Comparison of ENCODE assay signal across 1 cellular context in genomic region chr20:62301773-62302340, GRCh38.
A peak's percentile ranks its signal among the peaks of the same experiment; 100 is the strongest.
TF ChIP-seq lines count a peak whose summit lies in the region.

No MANE protein-coding gene starts in this region.

TF ChIP-seq in HepG2, 621 proteins besides CTCF, POLR2A, EP300 and RAD21 (continued from another document and continues in another):
- 0 out of 2 replicates have a peak, but pooled peaks have one; percentile 56 for TF ChIP-seq AFF4 (CRISPR knock-in tag; IDR thresholded peaks at IDR 0.05)
- 0 out of 2 replicates have a peak, but pooled peaks have one; percentile 43 for TF ChIP-seq ZNF24 (IDR thresholded peaks at IDR 0.05)
- TF ChIP-seq SMARCE1 (IDR thresholded peaks at IDR 0.05; ENCODE audit: borderline replicate concordance), result no peak
- no peak for TF ChIP-seq ZNF282 (IDR thresholded peaks at IDR 0.05; ENCODE audit: partially characterized antibody)
- peak; percentile 87 for TF ChIP-seq ZNF510 (CRISPR knock-in tag; IDR thresholded peaks at IDR 0.05; ENCODE audit: low read depth)
- peak; percentile 97 for TF ChIP-seq CEBPG (CRISPR knock-in tag; IDR thresholded peaks at IDR 0.05)
- TF ChIP-seq, protein P1, sequence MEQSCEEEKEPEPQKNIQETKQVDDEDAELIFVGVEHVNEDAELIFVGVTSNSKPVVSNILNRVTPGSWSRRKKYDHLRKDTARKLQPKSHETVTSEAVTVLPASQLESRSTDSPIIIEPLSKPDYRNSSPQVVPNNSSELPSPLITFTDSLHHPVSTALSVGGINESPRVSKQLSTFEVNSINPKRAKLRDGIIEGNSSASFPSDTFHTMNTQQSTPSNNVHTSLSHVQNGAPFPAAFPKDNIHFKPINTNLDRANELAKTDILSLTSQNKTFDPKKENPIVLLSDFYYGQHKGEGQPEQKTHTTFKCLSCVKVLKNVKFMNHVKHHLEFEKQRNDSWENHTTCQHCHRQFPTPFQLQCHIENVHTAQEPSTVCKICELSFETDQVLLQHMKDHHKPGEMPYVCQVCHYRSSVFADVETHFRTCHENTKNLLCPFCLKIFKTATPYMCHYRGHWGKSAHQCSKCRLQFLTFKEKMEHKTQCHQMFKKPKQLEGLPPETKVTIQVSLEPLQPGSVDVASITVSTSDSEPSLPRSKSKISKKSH (CRISPR knock-in tag; IDR thresholded peaks at IDR 0.05; ENCODE audit: borderline replicate concordance), result peak; percentile 59; the same call in 1 of the 2 replicates
- peak; percentile 60 for TF ChIP-seq ZNF547 (CRISPR knock-in tag; IDR thresholded peaks at IDR 0.05)
- no peak; the same call in 1 of the 2 replicates for TF ChIP-seq NFE2L2 (IDR thresholded peaks at IDR 0.05; ENCODE audit: low read length)
- TF ChIP-seq ZBTB39 (CRISPR knock-in tag; IDR thresholded peaks at IDR 0.05), result no peak
- peak; percentile 89 for TF ChIP-seq FOXO1 (CRISPR knock-in tag; IDR thresholded peaks at IDR 0.05)
- TF ChIP-seq PLSCR1 (CRISPR knock-in tag; IDR thresholded peaks at IDR 0.05; ENCODE audit: borderline replicate concordance), result no peak
- TF ChIP-seq NR3C1 (CRISPR knock-in tag; IDR thresholded peaks at IDR 0.05), result no peak
- TF ChIP-seq PCBP2 (optimal IDR thresholded peaks at IDR 0.05; ENCODE audit: low read depth, low read length, poor library complexity, severe bottlenecking), result no peak
- TF ChIP-seq PHF5A (CRISPR knock-in tag; IDR thresholded peaks at IDR 0.05; ENCODE audit: low read depth, unreplicated experiment), result peak; percentile 84
- no peak for TF ChIP-seq ZNF782 (CRISPR knock-in tag; IDR thresholded peaks at IDR 0.05; ENCODE audit: borderline replicate concordance)
- TF ChIP-seq MTA1 (CRISPR knock-in tag; IDR thresholded peaks at IDR 0.05; ENCODE audit: borderline replicate concordance), result 0 out of 2 replicates have a peak, but pooled peaks have one; percentile 22
- TF ChIP-seq PHF8 (CRISPR knock-in tag; IDR thresholded peaks at IDR 0.05), result no peak; the same call in 1 of the 2 replicates
- TF ChIP-seq ZNF44 (CRISPR knock-in tag; IDR thresholded peaks at IDR 0.05), result no peak
- peak; percentile 98; the same call in 1 of the 2 replicates for TF ChIP-seq SP140L (CRISPR knock-in tag; IDR thresholded peaks at IDR 0.05; ENCODE audit: borderline replicate concordance)
- TF ChIP-seq, protein P2, sequence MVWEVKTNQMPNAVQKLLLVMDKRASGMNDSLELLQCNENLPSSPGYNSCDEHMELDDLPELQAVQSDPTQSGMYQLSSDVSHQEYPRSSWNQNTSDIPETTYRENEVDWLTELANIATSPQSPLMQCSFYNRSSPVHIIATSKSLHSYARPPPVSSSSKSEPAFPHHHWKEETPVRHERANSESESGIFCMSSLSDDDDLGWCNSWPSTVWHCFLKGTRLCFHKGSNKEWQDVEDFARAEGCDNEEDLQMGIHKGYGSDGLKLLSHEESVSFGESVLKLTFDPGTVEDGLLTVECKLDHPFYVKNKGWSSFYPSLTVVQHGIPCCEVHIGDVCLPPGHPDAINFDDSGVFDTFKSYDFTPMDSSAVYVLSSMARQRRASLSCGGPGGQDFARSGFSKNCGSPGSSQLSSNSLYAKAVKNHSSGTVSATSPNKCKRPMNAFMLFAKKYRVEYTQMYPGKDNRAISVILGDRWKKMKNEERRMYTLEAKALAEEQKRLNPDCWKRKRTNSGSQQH (CRISPR knock-in tag; IDR thresholded peaks at IDR 0.05; ENCODE audit: low read depth), result no peak
- no peak for TF ChIP-seq ZNF30 (CRISPR knock-in tag; IDR thresholded peaks at IDR 0.05)
- no peak for TF ChIP-seq CHD2 (IDR thresholded peaks at IDR 0.05; ENCODE audit: low read depth, low read length)
- peak; percentile 85; the same call in 1 of the 2 replicates for TF ChIP-seq ZSCAN21 (CRISPR knock-in tag; IDR thresholded peaks at IDR 0.05; ENCODE audit: borderline replicate concordance)
- TF ChIP-seq PRPF4 (IDR thresholded peaks at IDR 0.05; ENCODE audit: low read depth, low read length, poor library complexity, severe bottlenecking), result peak; percentile 73
- no peak for TF ChIP-seq ZNF546 (CRISPR knock-in tag; conservative IDR thresholded peaks at IDR 0.05)
- peak; percentile 84; the same call in 1 of the 2 replicates for TF ChIP-seq KLF12 (CRISPR knock-in tag; IDR thresholded peaks at IDR 0.05; ENCODE audit: borderline replicate concordance)
- peak; percentile 26; the same call in 1 of the 2 replicates for TF ChIP-seq GABPB1 (CRISPR knock-in tag; IDR thresholded peaks at IDR 0.05)
- no peak for TF ChIP-seq THAP7 (CRISPR knock-in tag; IDR thresholded peaks at IDR 0.05)
- TF ChIP-seq ZNF674 (CRISPR knock-in tag; IDR thresholded peaks at IDR 0.05; ENCODE audit: low read depth), result no peak
- TF ChIP-seq, protein P3, sequence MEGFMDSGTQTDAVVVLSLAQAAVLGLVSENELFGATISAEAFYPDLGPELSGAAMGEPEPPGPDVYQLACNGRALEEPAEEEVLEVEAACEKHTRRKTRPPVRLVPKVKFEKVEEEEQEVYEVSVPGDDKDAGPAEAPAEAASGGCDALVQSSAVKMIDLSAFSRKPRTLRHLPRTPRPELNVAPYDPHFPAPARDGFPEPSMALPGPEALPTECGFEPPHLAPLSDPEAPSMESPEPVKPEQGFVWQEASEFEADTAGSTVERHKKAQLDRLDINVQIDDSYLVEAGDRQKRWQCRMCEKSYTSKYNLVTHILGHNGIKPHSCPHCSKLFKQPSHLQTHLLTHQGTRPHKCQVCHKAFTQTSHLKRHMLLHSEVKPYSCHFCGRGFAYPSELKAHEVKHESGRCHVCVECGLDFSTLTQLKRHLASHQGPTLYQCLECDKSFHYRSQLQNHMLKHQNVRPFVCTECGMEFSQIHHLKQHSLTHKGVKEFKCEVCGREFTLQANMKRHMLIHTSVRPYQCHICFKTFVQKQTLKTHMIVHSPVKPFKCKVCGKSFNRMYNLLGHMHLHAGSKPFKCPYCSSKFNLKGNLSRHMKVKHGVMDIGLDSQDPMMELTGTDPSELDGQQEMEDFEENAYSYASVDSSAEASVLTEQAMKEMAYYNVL (CRISPR knock-in tag; IDR thresholded peaks at IDR 0.05; ENCODE audit: borderline replicate concordance), result 0 out of 2 replicates have a peak, but pooled peaks have one; percentile 39
- TF ChIP-seq ZNF225 (CRISPR knock-in tag; IDR thresholded peaks at IDR 0.05), result no peak; the same call in 1 of the 2 replicates
- no peak for TF ChIP-seq MBNL3 (CRISPR knock-in tag; conservative IDR thresholded peaks at IDR 0.05)
- peak; percentile 71; the same call in 1 of the 2 replicates for TF ChIP-seq JUND (CRISPR knock-in tag; IDR thresholded peaks at IDR 0.05)
- TF ChIP-seq ARNT2 (CRISPR knock-in tag; IDR thresholded peaks at IDR 0.05; ENCODE audit: low read depth), result peak; percentile 79
- TF ChIP-seq PHF21A (CRISPR knock-in tag; IDR thresholded peaks at IDR 0.05), result peak; percentile 75
- no peak for TF ChIP-seq IRF9 (CRISPR knock-in tag; IDR thresholded peaks at IDR 0.05; ENCODE audit: borderline replicate concordance)
- TF ChIP-seq ATF2 (CRISPR knock-in tag; IDR thresholded peaks at IDR 0.05), result peak; percentile 96
- TF ChIP-seq WIZ (CRISPR knock-in tag; IDR thresholded peaks at IDR 0.05), result no peak
- peak; percentile 74; the same call in 1 of the 2 replicates for TF ChIP-seq E2F5 (CRISPR knock-in tag; conservative IDR thresholded peaks at IDR 0.05)
- peak; percentile 90 for TF ChIP-seq ZNF335 (CRISPR knock-in tag; IDR thresholded peaks at IDR 0.05)
- no peak for TF ChIP-seq DNMT1 (CRISPR knock-in tag; IDR thresholded peaks at IDR 0.05)
- TF ChIP-seq PLRG1 (conservative IDR thresholded peaks at IDR 0.05), result no peak
- TF ChIP-seq ARHGAP35 (CRISPR knock-in tag; IDR thresholded peaks at IDR 0.05; ENCODE audit: borderline replicate concordance), result no peak; the same call in 1 of the 2 replicates
- TF ChIP-seq ZMYM3 (CRISPR knock-in tag; IDR thresholded peaks at IDR 0.05), result peak; percentile 96
- TF ChIP-seq HNRNPL (IDR thresholded peaks at IDR 0.05; ENCODE audit: low read depth, low read length), result 0 out of 2 replicates have a peak, but pooled peaks have one; percentile 59
- TF ChIP-seq GTF3A (CRISPR knock-in tag; conservative IDR thresholded peaks at IDR 0.05), result peak; percentile 99
- TF ChIP-seq ZNF207 (IDR thresholded peaks at IDR 0.05; ENCODE audit: borderline replicate concordance), result no peak
- no peak; the same call in 1 of the 2 replicates for TF ChIP-seq PRMT3 (CRISPR knock-in tag; IDR thresholded peaks at IDR 0.05; ENCODE audit: borderline replicate concordance, low read depth)
- peak; percentile 96 for TF ChIP-seq ZNF543 (CRISPR knock-in tag; IDR thresholded peaks at IDR 0.05)
